ENCODE assay signal across 12 cellular contexts in the genomic region with DNA sequence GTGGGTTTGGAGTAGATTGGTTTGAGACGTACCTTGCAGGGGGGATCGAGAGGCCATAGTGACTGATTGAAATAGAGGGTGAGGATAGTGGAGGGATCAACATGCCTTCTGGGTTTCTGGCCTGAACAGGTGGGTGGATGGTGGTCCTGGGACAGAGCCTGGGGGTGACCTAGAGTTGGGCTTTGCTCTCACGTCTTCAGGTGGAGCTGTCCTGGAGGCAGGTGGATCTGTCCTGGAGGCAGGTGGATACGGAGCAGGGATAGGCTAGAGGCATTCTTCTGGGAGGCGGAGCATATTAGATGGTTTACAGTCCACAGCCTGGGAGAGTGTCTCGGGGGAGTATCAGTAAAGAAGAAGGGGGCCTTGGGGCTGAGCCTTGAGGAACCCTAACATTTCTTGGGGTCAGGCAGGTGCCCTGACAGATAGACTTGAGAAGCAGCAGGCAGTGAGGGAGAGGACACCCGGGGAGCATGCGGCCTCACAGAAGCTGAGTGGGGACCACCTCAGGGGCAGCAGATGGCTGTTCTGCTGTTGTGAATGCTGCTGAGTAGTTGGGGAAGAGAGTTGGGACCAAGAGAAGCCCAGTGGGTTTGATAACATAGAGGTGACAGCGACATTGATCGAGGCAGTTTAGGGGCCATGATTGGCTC. TPM values are rescaled to one million over a fixed set of nuclear protein-coding genes. Genes with fewer than 3 reads are reported as not detected.
DNase-seq lines count a peak whose midpoint lies in the region; ATAC-seq, FAIRE-seq and TF ChIP-seq lines count a peak whose summit lies in the region.
"Had no signal": no experiment of that assay in that cellular context is flagged by ENCODE, and none has a peak within 500 bp of the region (broad histone marks: within the 10 kb centered on the region; RNA-seq: fewer than 3 reads in every experiment).

No MANE protein-coding gene starts in this region.

- peak overlapping the region in 1 of 2 donors; percentile 75 for H3K9ac ChIP-seq in kidney (ENCODE audit: low read length in 2 of 2)

- H3K4me1 ChIP-seq in ascending aorta (peaks cover 20 to 28% of the 10 kb centered on the region in 2 donors), kidney (ENCODE audit: control insufficient read depth in 1 of 2, insufficient read depth in 1 of 2, low read depth in 1 of 2, low read length in 2 of 2) (peaks cover 25 to 28% of the 10 kb centered on the region in 2 donors), thoracic aorta (ENCODE audit: control insufficient read depth in 1 of 2, low read depth in 2 of 2) (peaks cover 22 to 34% of the 10 kb centered on the region in 2 donors)

- H3K27ac ChIP-seq in ascending aorta (no peak overlapping the region), kidney (ENCODE audit: low read depth in 2 of 2, low read length in 2 of 2) (no peak overlapping the region), thoracic aorta (no peak overlapping the region)

- H3K36me3 Mint-ChIP-seq in activated T-cell treated with anti-CD3 and anti-CD28 coated beads, Interleukin-2, amount 50 U/mL, for 24 hours (ENCODE audit: low read depth), result peaks cover 69% of the 10 kb centered on the region

- no peak for ATAC-seq in thoracic aorta (ENCODE audit: insufficient number of reproducible peaks, low FRiP score, low read depth)
- no peak for ATAC-seq in HG02981 (IDR thresholded peaks at IDR 0.05; ENCODE audit: unreplicated experiment)
- no peak for ATAC-seq in HG03159 (IDR thresholded peaks at IDR 0.05; ENCODE audit: unreplicated experiment)
- no peak for ATAC-seq in GM18861 (IDR thresholded peaks at IDR 0.05; ENCODE audit: unreplicated experiment)
- ATAC-seq: activated CD4-positive, CD25-positive, alpha-beta regulatory T cell treated with anti-CD3 and anti-CD28 coated beads, Interleukin-2, amount 50 U/mL, for 24 hours; gastroesophageal sphincter had no signal

- peaks cover 59% of the 10 kb centered on the region for H3K4me1 Mint-ChIP-seq in activated T-cell treated with anti-CD3 and anti-CD28 coated beads, Interleukin-2, amount 50 U/mL, for 24 hours (ENCODE audit: low read depth)

- no peak for FAIRE-seq in kidney (lab: Jason Lieb, UNC)

- no peaks in the 10 kb centered on the region for H3K27me3 Mint-ChIP-seq in activated T-cell treated with anti-CD3 and anti-CD28 coated beads, Interleukin-2, amount 50 U/mL, for 24 hours

- no peaks in the 10 kb centered on the region for H3K9me3 Mint-ChIP-seq in activated T-cell treated with anti-CD3 and anti-CD28 coated beads, Interleukin-2, amount 50 U/mL, for 24 hours

- H3K36me3 ChIP-seq in ascending aorta (peaks cover 9 to 31% of the 10 kb centered on the region in 2 donors), kidney (ENCODE audit: control insufficient read depth in 1 of 2, insufficient read depth in 2 of 2, low read length in 2 of 2) (peaks cover 8 to 14% of the 10 kb centered on the region in 2 donors), thoracic aorta (peaks cover 15% of the 10 kb centered on the region)

- intact Hi-C loops in ascending aorta (cut with DNase I) (no loop called here), kidney (cut with DNase I) (no loop called here)

- H3K9me3 ChIP-seq in ascending aorta (no peaks in the 10 kb centered on the region), kidney (ENCODE audit: control insufficient read depth in 1 of 2, low read length in 2 of 2) (no peaks in the 10 kb centered on the region), thoracic aorta (no peaks in the 10 kb centered on the region)
- H3K9me3 ChIP-seq: gastroesophageal sphincter had no signal

- H3K4me3 Mint-ChIP-seq in activated T-cell treated with anti-CD3 and anti-CD28 coated beads, Interleukin-2, amount 50 U/mL, for 24 hours, result peak overlapping the region; percentile 97

- H3K27me3 ChIP-seq in ascending aorta (no peaks in the 10 kb centered on the region), thoracic aorta (replicated peaks; ENCODE audit: insufficient read depth) (no peaks in the 10 kb centered on the region)
- H3K27me3 ChIP-seq: gastroesophageal sphincter had no signal

- DNase-seq in activated T-cell treated with anti-CD3 and anti-CD28 coated beads, Interleukin-2, amount 50 U/mL, for 24 hours, result no peak
- no peak for DNase-seq in activated T-cell treated with anti-CD3 and anti-CD28 coated beads, Interleukin-2, amount 50 U/mL, for 48 hours
- DNase-seq in ascending aorta (ENCODE audit: low spot score in 2 of 2), result no peak
- peak; percentile 50 for DNase-seq in kidney
- no peak for DNase-seq in thoracic aorta (ENCODE audit: low spot score)
- DNase-seq: AML-193, NCI-H1436 treated with DMSO at 0.1 percent for 48 hours had no signal

- TF ChIP-seq CTCF in ascending aorta (IDR thresholded peaks at IDR 0.05), result no peak
- no peak for TF ChIP-seq CTCF in kidney (IDR thresholded peaks at IDR 0.05; ENCODE audit: borderline replicate concordance, extremely low read depth, insufficient read depth)
- no peak for TF ChIP-seq CTCF in thoracic aorta (IDR thresholded peaks at IDR 0.05)

- H3K4me3 ChIP-seq in ascending aorta (peak overlapping the region; percentile 97 to 99), kidney (ENCODE audit: low read length in 2 of 2) (peak overlapping the region; percentile 67 to 97), thoracic aorta (peak overlapping the region; percentile 91)

- H3K27ac Mint-ChIP-seq in activated T-cell treated with anti-CD3 and anti-CD28 coated beads, Interleukin-2, amount 50 U/mL, for 24 hours, result peak overlapping the region; percentile 92

RNA-seq across cellular contexts. Expression of a gene that starts 1.6 kb away (rescaled TPM):
- total RNA-seq in ascending aorta (27.8 TPM), kidney (50.9 TPM), thoracic aorta (10 to 100 TPM; 33.3 to 38.2 TPM)
- polyA plus RNA-seq in kidney (ENCODE audit: insufficient read depth, low read depth, low replicate concordance), result 26.3 TPM

RNA-seq across cellular contexts. Expression of a gene that starts 19.8 kb away (rescaled TPM):
- 196 TPM for total RNA-seq in ascending aorta
- 77.4 TPM for total RNA-seq in kidney
- polyA plus RNA-seq in kidney (ENCODE audit: insufficient read depth, low read depth, low replicate concordance), result 65.4 TPM
- total RNA-seq in thoracic aorta, result 100 to 1,000 TPM in 1 of 2 donors, 10 to 100 TPM in 1; 71.1 to 101 TPM

RNA-seq across cellular contexts. Expression of a gene that starts 28.0 kb away (rescaled TPM):
- total RNA-seq in ascending aorta (72.3 TPM), kidney (7.0 TPM), thoracic aorta (10 to 100 TPM in 1 of 2 donors, 1 to 10 TPM in 1; 5.8 to 14.3 TPM)
- 5.9 TPM for polyA plus RNA-seq in kidney (ENCODE audit: insufficient read depth, low read depth, low replicate concordance)

RNA-seq across cellular contexts. Expression of a gene that starts 30.3 kb away (rescaled TPM):
- total RNA-seq in ascending aorta, result 14.4 TPM
- 22.1 TPM for total RNA-seq in kidney
- polyA plus RNA-seq in kidney (ENCODE audit: insufficient read depth, low read depth, low replicate concordance), result 3.0 TPM
- 10 to 100 TPM; 20.0 to 44.8 TPM for total RNA-seq in thoracic aorta

RNA-seq across cellular contexts. Expression of a gene that starts 37.1 kb away (rescaled TPM):
- not detected for total RNA-seq in ascending aorta
- 6.7 TPM for total RNA-seq in kidney
- polyA plus RNA-seq in kidney (ENCODE audit: insufficient read depth, low read depth, low replicate concordance), result 1.7 TPM
- 1 to 10 TPM; 3.4 to 5.8 TPM for total RNA-seq in thoracic aorta
